In genomic region chr12:113689047-113689610, GRCh38 we compare ENCODE assay signal across 31 cellular contexts.
"Had no signal": no experiment of that assay in that cellular context is flagged by ENCODE, and none has a peak within 500 bp of the region (broad histone marks: within the 10 kb centered on the region; RNA-seq: fewer than 3 reads in every experiment).

No MANE protein-coding gene starts in this region.

- H2AFZ ChIP-seq: PC-9 had no signal

- H3K27ac ChIP-seq: PC-9, RWPE1, WERI-Rb-1 had no signal

- H3K36me3 ChIP-seq: WERI-Rb-1 had no signal

- ATAC-seq: activated CD8-positive, alpha-beta T cell treated with anti-CD3 and anti-CD28 coated beads for 36 hours; activated T-cell treated with anti-CD3 and anti-CD28 coated beads, Interleukin-2, amount 50 U/mL, for 72 hours; activated T-helper 17 cell treated with anti-CD3 and anti-CD28 coated beads, Interleukin-2, amount 50 U/mL, for 72 hours; Right ventricle myocardium inferior had no signal

- H3K4me2 ChIP-seq: PC-9 had no signal

- DNase-seq: activated CD4-positive, alpha-beta T cell treated with anti-CD3 and anti-CD28 coated beads for 1 hour; activated CD4-positive, alpha-beta T cell treated with anti-CD3 and anti-CD28 coated beads for 48 hours; activated CD4-positive, alpha-beta T cell treated with anti-CD3 and anti-CD28 coated beads, Interleukin-2, amount 50 U/mL, for 4 hours; activated CD4-positive, CD25-positive, alpha-beta regulatory T cell; activated CD8-positive, alpha-beta T cell treated with anti-CD3 and anti-CD28 coated beads for 36 hours; activated effector memory CD4-positive, alpha-beta T cell treated with anti-CD3 and anti-CD28 coated beads, Interleukin-2, amount 50 U/mL, for 16 hours; activated naive CD4-positive, alpha-beta T cell; activated naive CD4-positive, alpha-beta T cell treated with anti-CD3 and anti-CD28 coated beads, Interleukin-2, amount 50 U/mL, for 16 hours; activated naive CD8-positive, alpha-beta T cell treated with anti-CD3 and anti-CD28 coated beads for 36 hours; activated T-cell treated with anti-CD3 and anti-CD28 coated beads, Interleukin-2, amount 50 U/mL, for 1 hour; activated T-cell treated with anti-CD3 and anti-CD28 coated beads, Interleukin-2, amount 50 U/mL, for 72 hours; amniotic stem cell; aorta; cerebellar nuclear complex; NCI-H1092 treated with DMSO at 0.1 percent for 48 hours; NCI-H1417; NCI-H146; NCI-H187; NCI-H2029 treated with DMSO at 0.1 percent for 48 hours; NCI-H2107; NCI-H2171; NCI-H510A; NCI-H526; NCI-H748 treated with DMSO at 0.1 percent for 48 hours; PC-9; SIG-M5; T1000; WERI-Rb-1 had no signal

- H3K4me3 ChIP-seq: PC-9 had no signal
